In the genomic region with DNA sequence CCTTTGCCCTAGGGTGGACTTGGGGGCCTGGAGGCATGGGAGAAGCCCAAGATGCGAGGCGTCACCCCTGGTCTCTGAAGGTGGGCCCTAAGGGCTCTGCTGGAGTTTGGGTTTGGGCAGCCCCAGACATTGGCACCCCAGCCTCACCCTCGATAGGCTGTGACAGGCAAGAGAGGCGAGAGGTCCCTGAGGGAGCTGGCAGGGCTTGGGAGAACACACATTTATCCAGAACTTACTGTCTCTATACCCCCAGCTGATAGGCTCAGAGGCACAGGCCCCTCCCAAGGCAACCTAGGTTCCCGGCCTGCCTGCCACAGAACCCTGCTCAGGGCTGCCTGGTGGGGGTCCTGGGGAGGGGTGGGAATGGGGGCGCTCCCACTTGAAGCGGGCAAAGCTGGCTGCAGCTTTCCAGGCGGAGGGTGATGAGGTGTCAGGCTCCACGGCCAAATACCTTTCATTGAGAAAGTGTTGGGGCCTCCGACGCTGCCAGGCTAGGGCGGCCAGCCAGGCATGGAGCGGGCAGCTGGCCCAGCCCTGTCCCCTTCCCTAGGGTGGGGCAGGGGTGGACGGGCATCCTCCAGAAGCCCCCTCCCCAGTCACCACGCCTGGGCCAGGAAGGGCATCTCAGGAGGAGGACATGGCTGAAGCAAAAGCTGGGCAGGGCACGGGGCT, we compare ENCODE assay signal across 1 cellular context.
TF ChIP-seq lines count a peak whose summit lies in the region.

No MANE protein-coding gene starts in this region.

TF ChIP-seq in H1, 55 proteins besides CTCF, POLR2A, EP300 and RAD21:
- TF ChIP-seq ASH2L (IDR thresholded peaks at IDR 0.05; ENCODE audit: low read length) (no peak), JUN (IDR thresholded peaks at IDR 0.05; ENCODE audit: low read depth, low read length) (no peak)
TF ChIP-seq in H1: peak in this region for 0.
